Comparison of ENCODE assay signal across 21 cellular contexts in the genomic region with DNA sequence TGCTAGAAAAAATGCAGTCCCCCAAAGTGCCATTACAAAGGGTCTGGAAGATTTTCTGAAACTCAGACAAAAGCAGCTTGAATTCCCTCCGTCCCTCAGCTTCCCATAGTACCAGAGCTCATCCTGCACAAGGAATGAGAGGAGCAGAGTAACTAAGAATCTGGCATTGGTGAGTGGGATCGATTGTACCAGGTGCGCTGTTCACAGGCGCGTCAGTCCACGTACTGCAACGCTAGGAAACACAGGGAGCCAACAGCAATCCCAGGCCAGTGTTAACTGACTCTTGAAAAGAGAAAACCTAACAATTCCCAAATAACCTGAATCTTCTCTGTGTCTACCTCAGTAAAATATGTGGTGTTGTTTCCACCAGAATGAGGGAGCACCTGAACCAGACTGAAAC.
DNase-seq lines count a peak whose midpoint lies in the region; ATAC-seq and TF ChIP-seq lines count a peak whose summit lies in the region.
"Had no signal": no experiment of that assay in that cellular context is flagged by ENCODE, and none has a peak within 500 bp of the region (broad histone marks: within the 10 kb centered on the region; RNA-seq: fewer than 3 reads in every experiment).

No MANE protein-coding gene starts in this region.

- H4K8ac ChIP-seq in mesendoderm (ENCODE audit: low read depth, low read length) = no peak overlapping the region

- no peak for DNase-seq in cardiac muscle cell (ENCODE audit: low read depth in 1 of 2, low spot score in 1 of 2)
- DNase-seq in cardiac septum (ENCODE audit: low spot score) = no peak
- DNase-seq in WTC11 (ENCODE audit: low spot score) = no peak
- DNase-seq in mesendoderm = no peak
- DNase-seq in NCI-H82 (lab: John Stamatoyannopoulos, UW) = no peak
- no peak for DNase-seq in activated CD4-positive, alpha-beta T cell treated with anti-CD3 and anti-CD28 coated beads, Interleukin-2, amount 50 U/mL, for 48 hours
- DNase-seq: CD4-positive, alpha-beta T cell; IMR-90; KG1; MG63; NCI-H1105 treated with DMSO at 0.1 percent for 48 hours; NCI-H146; NCI-H1930; NCI-H446; NCI-H524 treated with DMSO at 0.1 percent for 48 hours; Right ventricle myocardium superior; RPMI8226 had no signal

- no peaks in the 10 kb centered on the region for H3K27me3 ChIP-seq in cardiac muscle cell
- no peaks in the 10 kb centered on the region for H3K27me3 ChIP-seq in mesendoderm (ENCODE audit: insufficient read depth, low read length, poor library complexity)
- no peaks in the 10 kb centered on the region for H3K27me3 ChIP-seq in stomach smooth muscle (ENCODE audit: control insufficient read depth in 1 of 2, insufficient read depth in 2 of 2, low read length in 2 of 2)
- H3K27me3 ChIP-seq: MG63, SJSA1 had no signal

- H4K5ac ChIP-seq in mesendoderm (ENCODE audit: low read length) = no peak overlapping the region

- POLR2A ChIA-PET in WTC11 (lab: Charles Lee) = interaction anchor here (1.0 to 1.5 kb wide), 2 partner anchors 23 to 43 kb away, joined by 4 to 5 read pairs; no protein-coding TSS in a partner anchor

- H3K4me3 ChIP-seq in cardiac muscle cell = no peak overlapping the region
- H3K4me3 ChIP-seq in mesendoderm (ENCODE audit: low read length) = no peak overlapping the region
- no peak overlapping the region for H3K4me3 ChIP-seq in stomach smooth muscle (ENCODE audit: low read length in 2 of 2)
- H3K4me3 ChIP-seq: MG63, SJSA1 had no signal

- no peak overlapping the region for H3K23ac ChIP-seq in mesendoderm (ENCODE audit: low read length)

- no peak for TF ChIP-seq CTCF in cardiac muscle cell (IDR thresholded peaks at IDR 0.05; ENCODE audit: low read depth, low read length)
- no peak for TF ChIP-seq CTCF in WTC11 (IDR thresholded peaks at IDR 0.05)

- H3K27ac ChIP-seq in cardiac muscle cell = peak overlapping the region; percentile 7
- no peak overlapping the region for H3K27ac ChIP-seq in mesendoderm (ENCODE audit: low read depth, low read length)
- peak overlapping the region; percentile 24 for H3K27ac ChIP-seq in stomach smooth muscle (ENCODE audit: low read length)
- H3K27ac ChIP-seq: 22Rv1 had no signal

- H2BK15ac ChIP-seq in mesendoderm (replicated peaks; ENCODE audit: low read depth) = no peak overlapping the region

- no peaks in the 10 kb centered on the region for H3K9me3 ChIP-seq in cardiac muscle cell (ENCODE audit: low read depth)
- H3K9me3 ChIP-seq in stomach smooth muscle (ENCODE audit: control insufficient read depth in 2 of 2, low read length in 2 of 2) = no peaks in the 10 kb centered on the region
- H3K9me3 ChIP-seq: MG63, SJSA1 had no signal

- peak overlapping the region; percentile 6 for H3K18ac ChIP-seq in mesendoderm (ENCODE audit: low read length)

- H3K79me1 ChIP-seq in mesendoderm (ENCODE audit: low read length) = peaks cover 4% of the 10 kb centered on the region

- no peak overlapping the region for H2AK5ac ChIP-seq in mesendoderm (ENCODE audit: low read length)

- H3K4me2 ChIP-seq in mesendoderm (ENCODE audit: low read length) = no peak overlapping the region

- H3K9ac ChIP-seq in mesendoderm (ENCODE audit: low read length) (no peak overlapping the region), stomach smooth muscle (ENCODE audit: low read length in 2 of 2) (no peak overlapping the region)

- no CpG with 5 or more reads among the region's 7 CpGs for WGBS in mesendoderm (ENCODE audit: extremely low coverage, insufficient coverage, low lambda C conversion rate)

- H3K9me3 Mint-ChIP-seq in WTC11 = no peaks in the 10 kb centered on the region
- H3K9me3 Mint-ChIP-seq: CD4-positive, alpha-beta T cell had no signal

- CTCF ChIA-PET in WTC11 (lab: Charles Lee) = interaction anchor here (0.6 kb wide), 2 partner anchors 76 to 89 kb away, joined by 3 read pairs; no protein-coding TSS in a partner anchor

- peak overlapping the region; percentile 27 for H3K56ac ChIP-seq in mesendoderm (ENCODE audit: low read length)

- H2BK5ac ChIP-seq in mesendoderm (ENCODE audit: low read length) = no peak overlapping the region

- H3K27ac Mint-ChIP-seq in WTC11 = peak overlapping the region; percentile 82
- H3K27ac Mint-ChIP-seq: CD4-positive, alpha-beta T cell had no signal

- peak; percentile 38; the same call in 1 of the 2 replicates for ATAC-seq in WTC11
- no peak for ATAC-seq in HG03378 (IDR thresholded peaks at IDR 0.05; ENCODE audit: unreplicated experiment)

- H3K79me2 ChIP-seq in mesendoderm (ENCODE audit: control insufficient read depth, insufficient read depth, low read length) = peaks cover 31% of the 10 kb centered on the region

- H2BK120ac ChIP-seq in mesendoderm (ENCODE audit: low read depth, low read length) = no peak overlapping the region

- intact Hi-C loops in cardiac septum (cut with DNase I) = no loop called here

- peak overlapping the region; percentile 44 for H3K4ac ChIP-seq in mesendoderm (ENCODE audit: low read depth, low read length)

- H3K4me1 Mint-ChIP-seq in WTC11 = peaks cover 82% of the 10 kb centered on the region

- no peaks in the 10 kb centered on the region for H3K27me3 Mint-ChIP-seq in WTC11 (ENCODE audit: low read depth)
- H3K27me3 Mint-ChIP-seq: CD4-positive, alpha-beta T cell had no signal

- peaks cover 6% of the 10 kb centered on the region for H3K4me1 ChIP-seq in cardiac muscle cell (ENCODE audit: low read depth)
- peaks cover 9% of the 10 kb centered on the region for H3K4me1 ChIP-seq in mesendoderm (ENCODE audit: control insufficient read depth, low read depth, low read length)
- H3K4me1 ChIP-seq in stomach smooth muscle (ENCODE audit: control insufficient read depth, insufficient read depth, low read length) = peaks cover 23% of the 10 kb centered on the region

- H3K36me3 ChIP-seq in cardiac muscle cell (no peaks in the 10 kb centered on the region), mesendoderm (ENCODE audit: control insufficient read depth, insufficient read depth, low read length) (no peaks in the 10 kb centered on the region), stomach smooth muscle (ENCODE audit: control insufficient read depth in 2 of 2, insufficient read depth in 2 of 2, low read length in 2 of 2) (no peaks in the 10 kb centered on the region)
- H3K36me3 ChIP-seq: MG63, SJSA1 had no signal

- H3K4me3 Mint-ChIP-seq in WTC11 = no peak overlapping the region
- H3K4me3 Mint-ChIP-seq: CD4-positive, alpha-beta T cell had no signal

- no peaks in the 10 kb centered on the region for H3K36me3 Mint-ChIP-seq in WTC11

TF ChIP-seq in WTC11, 78 proteins besides CTCF, POLR2A, EP300 and RAD21:
- TF ChIP-seq NFYB (CRISPR knock-in tag; conservative IDR thresholded peaks at IDR 0.05; ENCODE audit: low read depth) (no peak), ZNF423 (CRISPR knock-in tag; IDR thresholded peaks at IDR 0.05) (no peak), NFE2L1 (CRISPR knock-in tag; IDR thresholded peaks at IDR 0.05) (no peak), CREM (CRISPR knock-in tag; IDR thresholded peaks at IDR 0.05) (no peak), CREB1 (CRISPR knock-in tag; IDR thresholded peaks at IDR 0.05) (no peak), SOX15 (CRISPR knock-in tag; IDR thresholded peaks at IDR 0.05) (no peak), RELA (CRISPR knock-in tag; IDR thresholded peaks at IDR 0.05; ENCODE audit: borderline replicate concordance) (no peak)
